22 cellular contexts compared by ENCODE assay signal in genomic region chr5:61270510-61271165, GRCh38.
"Had no signal": no experiment of that assay in that cellular context is flagged by ENCODE, and none has a peak within 500 bp of the region (broad histone marks: within the 10 kb centered on the region; RNA-seq: fewer than 3 reads in every experiment).

No MANE protein-coding gene starts in this region.

- H3K36me3 Mint-ChIP-seq: naive thymus-derived CD8-positive, alpha-beta T cell; stimulated activated memory B cell treated with anti-CD40 and anti-IgM and Interleukin-4, amounts not matched to agents 10 μg/mL and 1 μg/mL and 100 μg/mL, for 72 hours had no signal

- DNase-seq: effector memory CD4-positive, alpha-beta T cell; erythroblast; gastrocnemius medialis; heart left ventricle; kidney; left cardiac atrium; left lung; naive thymus-derived CD8-positive, alpha-beta T cell; nephron progenitor cell; occipital lobe; ovary; psoas muscle; right cardiac atrium; sigmoid colon; stimulated activated CD4-positive, alpha-beta T cell treated with anti-CD3 and anti-CD28 coated beads, Interleukin-4, amount 100 ng/mL, for 4 hours; transverse colon; upper lobe of right lung; uterus had no signal

- H3K4me1 ChIP-seq: gastrocnemius medialis, psoas muscle, uterus had no signal

- H3K4me3 Mint-ChIP-seq: naive thymus-derived CD8-positive, alpha-beta T cell; nephron progenitor cell; stimulated activated memory B cell treated with anti-CD40 and anti-IgM and Interleukin-4, amounts not matched to agents 10 μg/mL and 1 μg/mL and 100 μg/mL, for 72 hours; stimulated activated naive CD8-positive, alpha-beta T cell treated with anti-CD3 and anti-CD28 coated beads, Interleukin-15, Interleukin-2, amounts not matched to agents 100 ng/mL and 50 ng/mL, for 24 hours had no signal

- H3K27ac Mint-ChIP-seq: nephron progenitor cell; stimulated activated memory B cell treated with anti-CD40 and anti-IgM and Interleukin-4, amounts not matched to agents 10 μg/mL and 1 μg/mL and 100 μg/mL, for 72 hours; stimulated activated naive CD8-positive, alpha-beta T cell treated with anti-CD3 and anti-CD28 coated beads, Interleukin-15, Interleukin-2, amounts not matched to agents 100 ng/mL and 50 ng/mL, for 24 hours had no signal

- H3K9me3 Mint-ChIP-seq: naive thymus-derived CD8-positive, alpha-beta T cell; nephron progenitor cell; stimulated activated naive CD8-positive, alpha-beta T cell treated with anti-CD3 and anti-CD28 coated beads, Interleukin-15, Interleukin-2, amounts not matched to agents 100 ng/mL and 50 ng/mL, for 24 hours had no signal

- H3K27me3 ChIP-seq: gastrocnemius medialis, heart left ventricle, hepatocyte, left lung, ovary, sigmoid colon, suprapubic skin, transverse colon, upper lobe of right lung, uterus had no signal

- ATAC-seq: gastrocnemius medialis; heart left ventricle; left cardiac atrium; left lung; naive thymus-derived CD8-positive, alpha-beta T cell; psoas muscle; right cardiac atrium; stimulated activated memory B cell treated with anti-CD40 and anti-IgM and Interleukin-4, amounts not matched to agents 10 μg/mL and 1 μg/mL and 100 μg/mL, for 72 hours; upper lobe of right lung had no signal

- H3K27ac ChIP-seq: gastrocnemius medialis, heart left ventricle, hepatocyte, left lung, ovary, psoas muscle, sigmoid colon, suprapubic skin, transverse colon, upper lobe of right lung, uterus had no signal
